8 cellular contexts compared by ENCODE assay signal in the genomic region with DNA sequence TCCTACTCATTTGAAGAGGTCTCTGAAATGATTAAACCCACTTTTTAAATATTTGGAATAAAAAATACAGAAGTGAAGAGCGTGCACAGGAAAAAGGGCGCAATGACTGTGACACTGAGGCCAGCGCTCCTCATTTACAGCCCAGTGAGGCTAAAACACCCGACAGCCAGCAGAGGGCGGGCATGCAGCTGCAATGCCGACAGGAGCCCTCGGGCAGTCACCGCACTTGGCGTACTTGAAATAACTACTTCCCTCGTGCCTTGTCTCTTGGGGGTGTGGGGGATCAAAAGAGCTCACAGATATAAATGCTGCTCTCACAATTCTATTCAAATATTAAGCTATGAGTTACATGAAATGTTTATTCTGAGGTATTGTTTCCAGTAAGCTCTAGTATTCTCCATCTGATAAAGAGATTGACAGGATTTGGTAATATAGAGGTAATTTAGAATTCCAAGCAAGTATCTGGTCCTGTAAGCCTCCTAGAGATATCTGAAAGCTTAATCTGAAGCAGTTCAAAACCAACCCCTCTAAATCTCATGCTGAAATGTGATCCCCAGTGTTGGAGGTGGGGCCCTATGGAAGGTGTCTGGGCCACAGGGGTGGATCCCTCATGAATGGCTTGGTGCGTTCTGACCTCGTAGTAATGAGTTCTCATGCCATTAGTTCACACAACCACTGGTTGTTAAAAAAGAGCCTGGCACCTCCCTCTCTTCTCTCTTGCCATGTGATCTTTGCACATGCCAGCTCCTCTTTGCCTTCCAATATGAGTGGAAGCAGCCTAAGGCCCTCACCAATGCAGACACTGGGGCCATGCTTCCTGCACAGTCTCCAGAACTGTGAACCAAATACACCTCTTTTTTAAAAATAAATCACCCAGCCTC.
A peak's percentile ranks its signal among the peaks of the same experiment; 100 is the strongest.
DNase-seq lines count a peak whose midpoint lies in the region; ATAC-seq and TF ChIP-seq lines count a peak whose summit lies in the region.

No MANE protein-coding gene starts in this region.

- no peak overlapping the region for H3K4me3 Mint-ChIP-seq in type B pancreatic cell

- no peak overlapping the region for H2BK5ac ChIP-seq in trophoblast cell (ENCODE audit: low read depth, low read length, poor library complexity)

- H3K9ac ChIP-seq in trophoblast cell (ENCODE audit: low read length), result no peak overlapping the region

- DNase-seq in Caki2 (ENCODE audit: low read depth) (peak; percentile 48), NCI-H1048 (lab: John Stamatoyannopoulos, UW) (peak; percentile 33), glomerular visceral epithelial cell (ENCODE audit: extremely low spot score) (peak; percentile 70), trophoblast cell (peak; percentile 61 to 84), type B pancreatic cell (ENCODE audit: extremely low spot score, unreplicated experiment) (peak; percentile 83)
- peak; percentile 80 for DNase-seq in activated naive CD4-positive, alpha-beta T cell treated with Interleukin-2 at 50 U/mL for 16 hours

- no peak overlapping the region for H2BK120ac ChIP-seq in trophoblast cell (ENCODE audit: insufficient read depth, low read length, poor library complexity)

- H4K8ac ChIP-seq in trophoblast cell (ENCODE audit: low read depth, low read length), result no peak overlapping the region

- H3K23ac ChIP-seq in trophoblast cell (ENCODE audit: low read length), result no peak overlapping the region

- no CpG with 5 or more reads among the region's 12 CpGs for WGBS in trophoblast cell (ENCODE audit: extremely low coverage, insufficient coverage, insufficient read length)

- no peaks in the 10 kb centered on the region for H3K4me1 ChIP-seq in trophoblast cell (ENCODE audit: control insufficient read depth in 1 of 2, insufficient read depth in 2 of 2, low read length in 2 of 2)

- H3K4me1 Mint-ChIP-seq in type B pancreatic cell (ENCODE audit: unreplicated experiment), result no peaks in the 10 kb centered on the region

- peak; percentile 98 for TF ChIP-seq CTCF in type B pancreatic cell (conservative IDR thresholded peaks at IDR 0.05)

- no peaks in the 10 kb centered on the region for H3K27me3 ChIP-seq in trophoblast cell (ENCODE audit: insufficient read depth, low read length)

- H3K4ac ChIP-seq in trophoblast cell (ENCODE audit: low read depth, low read length), result no peak overlapping the region

- no peaks in the 10 kb centered on the region for H3K79me1 ChIP-seq in trophoblast cell (ENCODE audit: low read length)

- ATAC-seq in GM21786 (IDR thresholded peaks at IDR 0.05; ENCODE audit: unreplicated experiment), result peak; percentile 76
- ATAC-seq in SK-N-SH treated with all-trans-retinoic acid at 6 μM for 48 hours, result peak; percentile 100

- no peak overlapping the region for H4K12ac ChIP-seq in trophoblast cell (ENCODE audit: low read depth, low read length)

- H3K9me3 Mint-ChIP-seq in type B pancreatic cell, result no peaks in the 10 kb centered on the region

- peaks cover 2 to 3% of the 10 kb centered on the region in 2 experiments for H3K36me3 ChIP-seq in trophoblast cell (ENCODE audit: control insufficient read depth in 1 of 2, insufficient read depth in 2 of 2, low read length in 2 of 2)

- no peak overlapping the region for H2AK5ac ChIP-seq in trophoblast cell (ENCODE audit: low read length)

- no peak overlapping the region for H4K91ac ChIP-seq in trophoblast cell (ENCODE audit: low read depth, low read length)

- H3K4me3 ChIP-seq in trophoblast cell (ENCODE audit: low read depth, low read length), result no peak overlapping the region

- no peak overlapping the region for H2AFZ ChIP-seq in trophoblast cell (ENCODE audit: insufficient read depth, low read length, poor library complexity)

- H3K36me3 Mint-ChIP-seq in type B pancreatic cell, result peaks cover 12% of the 10 kb centered on the region

- no peak overlapping the region for H2BK12ac ChIP-seq in trophoblast cell (ENCODE audit: low read length)

- no peak overlapping the region for H3K14ac ChIP-seq in trophoblast cell (ENCODE audit: low read length)

- no peak overlapping the region for H3K4me2 ChIP-seq in trophoblast cell (ENCODE audit: low read length)

- H3K18ac ChIP-seq in trophoblast cell (ENCODE audit: low read length), result no peak overlapping the region

- no peaks in the 10 kb centered on the region for H3K79me2 ChIP-seq in trophoblast cell (ENCODE audit: control insufficient read depth, insufficient read depth, low read length, poor library complexity)

- H3K9me3 ChIP-seq in trophoblast cell (ENCODE audit: insufficient read depth, low read depth, low read length), result no peaks in the 10 kb centered on the region

- in situ Hi-C loops in Caki2 (cut with HindIII; ENCODE audit: low pct_unique_long_range_greater_than_20kb, low sequenced_read_pairs), result no loop called here

- no peak overlapping the region for H3K27ac ChIP-seq in trophoblast cell (ENCODE audit: low read depth, low read length)

- no peak overlapping the region for H3K27ac Mint-ChIP-seq in type B pancreatic cell

- no peaks in the 10 kb centered on the region for H3K27me3 Mint-ChIP-seq in type B pancreatic cell

TF ChIP-seq in SK-N-SH treated with all-trans-retinoic acid at 6 μM for 48 hours, 23 proteins besides CTCF, POLR2A, EP300 and RAD21:
- TF ChIP-seq ZFP30 (CRISPR knock-in tag; IDR thresholded peaks at IDR 0.05), result no peak
- no peak for TF ChIP-seq PPARA (CRISPR knock-in tag; IDR thresholded peaks at IDR 0.05; ENCODE audit: borderline replicate concordance)
- TF ChIP-seq, protein P1, sequence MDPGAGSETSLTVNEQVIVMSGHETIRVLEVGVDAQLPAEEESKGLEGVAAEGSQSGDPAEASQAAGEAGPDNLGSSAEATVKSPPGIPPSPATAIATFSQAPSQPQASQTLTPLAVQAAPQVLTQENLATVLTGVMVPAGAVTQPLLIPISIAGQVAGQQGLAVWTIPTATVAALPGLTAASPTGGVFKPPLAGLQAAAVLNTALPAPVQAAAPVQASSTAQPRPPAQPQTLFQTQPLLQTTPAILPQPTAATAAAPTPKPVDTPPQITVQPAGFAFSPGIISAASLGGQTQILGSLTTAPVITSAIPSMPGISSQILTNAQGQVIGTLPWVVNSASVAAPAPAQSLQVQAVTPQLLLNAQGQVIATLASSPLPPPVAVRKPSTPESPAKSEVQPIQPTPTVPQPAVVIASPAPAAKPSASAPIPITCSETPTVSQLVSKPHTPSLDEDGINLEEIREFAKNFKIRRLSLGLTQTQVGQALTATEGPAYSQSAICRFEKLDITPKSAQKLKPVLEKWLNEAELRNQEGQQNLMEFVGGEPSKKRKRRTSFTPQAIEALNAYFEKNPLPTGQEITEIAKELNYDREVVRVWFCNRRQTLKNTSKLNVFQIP (CRISPR knock-in tag; IDR thresholded peaks at IDR 0.05; ENCODE audit: borderline replicate concordance, low read depth), result no peak
- no peak for TF ChIP-seq CSDC2 (CRISPR knock-in tag; IDR thresholded peaks at IDR 0.05)
- TF ChIP-seq, protein P2, sequence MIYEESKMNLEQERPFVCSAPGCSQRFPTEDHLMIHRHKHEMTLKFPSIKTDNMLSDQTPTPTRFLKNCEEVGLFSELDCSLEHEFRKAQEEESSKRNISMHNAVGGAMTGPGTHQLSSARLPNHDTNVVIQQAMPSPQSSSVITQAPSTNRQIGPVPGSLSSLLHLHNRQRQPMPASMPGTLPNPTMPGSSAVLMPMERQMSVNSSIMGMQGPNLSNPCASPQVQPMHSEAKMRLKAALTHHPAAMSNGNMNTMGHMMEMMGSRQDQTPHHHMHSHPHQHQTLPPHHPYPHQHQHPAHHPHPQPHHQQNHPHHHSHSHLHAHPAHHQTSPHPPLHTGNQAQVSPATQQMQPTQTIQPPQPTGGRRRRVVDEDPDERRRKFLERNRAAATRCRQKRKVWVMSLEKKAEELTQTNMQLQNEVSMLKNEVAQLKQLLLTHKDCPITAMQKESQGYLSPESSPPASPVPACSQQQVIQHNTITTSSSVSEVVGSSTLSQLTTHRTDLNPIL (CRISPR knock-in tag; IDR thresholded peaks at IDR 0.05; ENCODE audit: low read depth), result no peak
- TF ChIP-seq ESRRG (CRISPR knock-in tag; IDR thresholded peaks at IDR 0.05), result no peak
- no peak for TF ChIP-seq ISL1 (CRISPR knock-in tag; IDR thresholded peaks at IDR 0.05)
- TF ChIP-seq TCF4 (CRISPR knock-in tag; IDR thresholded peaks at IDR 0.05; ENCODE audit: borderline replicate concordance), result no peak
- no peak for TF ChIP-seq ARNTL (CRISPR knock-in tag; IDR thresholded peaks at IDR 0.05; ENCODE audit: borderline replicate concordance, low read depth)

Comparison
In these comparisons a context has a peak if more than half of its experiments do, and no peak if none do; other contexts are left out.
1. DNase-seq: peak in every context shown above with its lines; median percentile 83 in type B pancreatic cell; 80 in activated naive CD4-positive, alpha-beta T cell treated with Interleukin-2 at 50 U/mL for 16 hours; 72 in trophoblast cell; 70 in glomerular visceral epithelial cell; 48 in Caki2; 33 in NCI-H1048.